In genomic region chr1:77031101-77031662, GRCh38 we compare ENCODE assay signal across 10 cellular contexts.
DNase-seq lines count a peak whose midpoint lies in the region; ATAC-seq and TF ChIP-seq lines count a peak whose summit lies in the region.
"Had no signal": no experiment of that assay in that cellular context is flagged by ENCODE, and none has a peak within 500 bp of the region (broad histone marks: within the 10 kb centered on the region; RNA-seq: fewer than 3 reads in every experiment).

No MANE protein-coding gene starts in this region.

- H3K4me1 ChIP-seq in fibroblast of lung (ENCODE audit: control insufficient read depth, extremely low read depth, insufficient read depth, low read length): no peaks in the 10 kb centered on the region

- CTCF ChIA-PET in AG04449 (lab: Yijun Ruan, JAX): interaction anchor here (1.5 to 1.7 kb wide), 3 partner anchors 9 to 30 kb away, joined by 3 to 5 read pairs (median 3); no protein-coding TSS in a partner anchor

- no peaks in the 10 kb centered on the region for H3K9me3 ChIP-seq in fibroblast of lung (ENCODE audit: control insufficient read depth, insufficient read depth, low read depth, low read length)

- H3K27ac ChIP-seq in fibroblast of lung (ENCODE audit: insufficient read depth, low read length): no peak overlapping the region

- TF ChIP-seq CTCF in AG04449 (IDR thresholded peaks at IDR 0.05; ENCODE audit: insufficient read depth, low read length, missing control alignments) (no peak), fibroblast of lung (conservative IDR thresholded peaks at IDR 0.05 in 1 of 2, IDR thresholded peaks at IDR 0.05 in 1 of 2; ENCODE audit: low read depth in 1 of 2, low read length in 2 of 2) (peak in 1 of 2 donors; percentile 21)

- H3K4me2 ChIP-seq in fibroblast of lung (ENCODE audit: extremely low read depth, insufficient read depth, low read length): no peak overlapping the region

- no peak overlapping the region for H2AFZ ChIP-seq in fibroblast of lung (ENCODE audit: low read length)

- peak; percentile 49 for ATAC-seq in HG02798 (IDR thresholded peaks at IDR 0.05; ENCODE audit: poor library complexity, unreplicated experiment)
- ATAC-seq in HG02885 (IDR thresholded peaks at IDR 0.05; ENCODE audit: poor library complexity, unreplicated experiment): no peak
- ATAC-seq in Right ventricle myocardium superior (ENCODE audit: poor library complexity): no peak
- ATAC-seq in stimulated activated naive CD8-positive, alpha-beta T cell treated with anti-CD3 and anti-CD28 coated beads, Interleukin-15, Interleukin-2, amounts not matched to agents 100 U/mL and 50 U/mL, for 24 hours: no peak

- intact Hi-C loops in Right ventricle myocardium superior (cut with DNase I): no loop called here

- peak; percentile 33 for DNase-seq in AG04449 (ENCODE audit: low read depth, low spot score)
- DNase-seq in NCI-H748 treated with DMSO at 0.1 percent for 48 hours (lab: John Stamatoyannopoulos, UW): peak; percentile 99
- DNase-seq in fibroblast of lung (ENCODE audit: low read depth in 2 of 2): peak; percentile 55 to 76
- no peak for DNase-seq in activated CD4-positive, alpha-beta T cell treated with anti-CD3 and anti-CD28 coated beads, Interleukin-2, amount 50 U/mL, for 1 hour
- DNase-seq in Right ventricle myocardium superior: no peak
- DNase-seq in stimulated activated naive CD8-positive, alpha-beta T cell treated with anti-CD3 and anti-CD28 coated beads, Interleukin-15, Interleukin-2, amounts not matched to agents 100 U/mL and 50 U/mL, for 24 hours: no peak
- DNase-seq: CD8-positive, alpha-beta memory T cell; left cardiac atrium had no signal

- no peak overlapping the region for H3K9ac ChIP-seq in fibroblast of lung (ENCODE audit: insufficient read depth, low read length)

- H3K27me3 ChIP-seq in fibroblast of lung (ENCODE audit: control insufficient read depth, insufficient read depth, low read length): peaks cover 5% of the 10 kb centered on the region

- H3K36me3 ChIP-seq in fibroblast of lung (ENCODE audit: control insufficient read depth, insufficient read depth, low read length): no peaks in the 10 kb centered on the region

- no peaks in the 10 kb centered on the region for H4K20me1 ChIP-seq in fibroblast of lung (ENCODE audit: control insufficient read depth, extremely low read depth, insufficient read depth, low read length)

- H3K4me3 ChIP-seq in AG04449 (ENCODE audit: low read depth, low read length): no peak overlapping the region
- H3K4me3 ChIP-seq in fibroblast of lung (replicated peaks in 1 of 4; ENCODE audit: control extremely low read depth in 1 of 4, insufficient read depth in 1 of 4, low read depth in 3 of 4, low read length in 4 of 4): no peak overlapping the region

- POLR2A ChIA-PET in AG04449 (lab: Yijun Ruan, JAX): no interaction called here

- no peaks in the 10 kb centered on the region for H3K79me2 ChIP-seq in fibroblast of lung (ENCODE audit: control insufficient read depth, insufficient read depth, low read length)

Comparison
In these comparisons a context has a peak if more than half of its experiments do, and no peak if none do; other contexts are left out.
1. DNase-seq: peak in AG04449 (single experiment), NCI-H748 treated with DMSO at 0.1 percent for 48 hours (single experiment) and fibroblast of lung (2 of 2); none in activated CD4-positive, alpha-beta T cell treated with anti-CD3 and anti-CD28 coated beads, Interleukin-2, amount 50 U/mL, for 1 hour (single experiment), Right ventricle myocardium superior (single experiment) and stimulated activated naive CD8-positive, alpha-beta T cell treated with anti-CD3 and anti-CD28 coated beads, Interleukin-15, Interleukin-2, amounts not matched to agents 100 U/mL and 50 U/mL, for 24 hours (single experiment).